Comparison of ENCODE assay signal across 1 cellular context in the genomic region with DNA sequence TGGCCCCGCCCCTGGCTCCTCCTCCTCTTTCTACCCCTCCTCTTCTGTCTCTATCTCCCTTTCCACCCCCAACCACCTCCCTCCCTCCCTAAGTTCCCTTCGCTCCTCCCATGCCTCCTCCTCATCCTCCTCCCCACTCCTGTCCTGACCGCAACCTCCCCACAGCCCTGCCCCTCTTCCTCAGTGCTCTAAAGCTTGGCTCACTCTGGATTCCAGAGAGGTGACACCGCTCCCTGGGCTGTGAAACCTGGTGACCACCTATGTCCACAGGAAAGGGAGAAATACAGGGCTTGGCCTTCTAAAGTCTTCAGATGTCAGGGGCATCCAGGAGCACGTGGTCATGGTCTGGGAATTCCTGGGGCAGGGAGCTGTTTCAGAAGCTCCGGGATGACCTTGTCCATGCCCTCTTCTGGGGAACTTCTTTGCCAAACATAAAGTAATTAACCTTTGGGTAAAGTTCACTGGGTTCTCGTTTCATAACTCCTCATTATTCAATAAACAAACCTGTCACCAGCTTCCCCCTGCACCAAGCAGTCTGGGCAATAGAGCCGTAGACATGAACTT.
A peak's percentile ranks its signal among the peaks of the same experiment; 100 is the strongest.
TF ChIP-seq lines count a peak whose summit lies in the region.

No MANE protein-coding gene starts in this region.

TF ChIP-seq in HepG2, 621 proteins besides CTCF, POLR2A, EP300 and RAD21 (continued from another document and continues in another):
- no peak for TF ChIP-seq CAMTA2 (CRISPR knock-in tag; IDR thresholded peaks at IDR 0.05; ENCODE audit: borderline replicate concordance)
- TF ChIP-seq RAD51 (IDR thresholded peaks at IDR 0.05; ENCODE audit: borderline replicate concordance) = peak; percentile 32; the same call in 1 of the 2 replicates
- no peak for TF ChIP-seq SRSF1 (optimal IDR thresholded peaks at IDR 0.05; ENCODE audit: low read depth, low read length)
- TF ChIP-seq, protein P1, sequence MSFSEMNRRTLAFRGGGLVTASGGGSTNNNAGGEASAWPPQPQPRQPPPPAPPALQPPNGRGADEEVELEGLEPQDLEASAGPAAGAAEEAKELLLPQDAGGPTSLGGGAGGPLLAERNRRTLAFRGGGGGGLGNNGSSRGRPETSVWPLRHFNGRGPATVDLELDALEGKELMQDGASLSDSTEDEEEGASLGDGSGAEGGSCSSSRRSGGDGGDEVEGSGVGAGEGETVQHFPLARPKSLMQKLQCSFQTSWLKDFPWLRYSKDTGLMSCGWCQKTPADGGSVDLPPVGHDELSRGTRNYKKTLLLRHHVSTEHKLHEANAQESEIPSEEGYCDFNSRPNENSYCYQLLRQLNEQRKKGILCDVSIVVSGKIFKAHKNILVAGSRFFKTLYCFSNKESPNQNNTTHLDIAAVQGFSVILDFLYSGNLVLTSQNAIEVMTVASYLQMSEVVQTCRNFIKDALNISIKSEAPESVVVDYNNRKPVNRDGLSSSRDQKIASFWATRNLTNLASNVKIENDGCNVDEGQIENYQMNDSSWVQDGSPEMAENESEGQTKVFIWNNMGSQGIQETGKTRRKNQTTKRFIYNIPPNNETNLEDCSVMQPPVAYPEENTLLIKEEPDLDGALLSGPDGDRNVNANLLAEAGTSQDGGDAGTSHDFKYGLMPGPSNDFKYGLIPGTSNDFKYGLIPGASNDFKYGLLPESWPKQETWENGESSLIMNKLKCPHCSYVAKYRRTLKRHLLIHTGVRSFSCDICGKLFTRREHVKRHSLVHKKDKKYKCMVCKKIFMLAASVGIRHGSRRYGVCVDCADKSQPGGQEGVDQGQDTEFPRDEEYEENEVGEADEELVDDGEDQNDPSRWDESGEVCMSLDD (CRISPR knock-in tag; IDR thresholded peaks at IDR 0.05; ENCODE audit: borderline replicate concordance) = no peak
- no peak for TF ChIP-seq ZNF761 (CRISPR knock-in tag; conservative IDR thresholded peaks at IDR 0.05)
- TF ChIP-seq, protein P2, sequence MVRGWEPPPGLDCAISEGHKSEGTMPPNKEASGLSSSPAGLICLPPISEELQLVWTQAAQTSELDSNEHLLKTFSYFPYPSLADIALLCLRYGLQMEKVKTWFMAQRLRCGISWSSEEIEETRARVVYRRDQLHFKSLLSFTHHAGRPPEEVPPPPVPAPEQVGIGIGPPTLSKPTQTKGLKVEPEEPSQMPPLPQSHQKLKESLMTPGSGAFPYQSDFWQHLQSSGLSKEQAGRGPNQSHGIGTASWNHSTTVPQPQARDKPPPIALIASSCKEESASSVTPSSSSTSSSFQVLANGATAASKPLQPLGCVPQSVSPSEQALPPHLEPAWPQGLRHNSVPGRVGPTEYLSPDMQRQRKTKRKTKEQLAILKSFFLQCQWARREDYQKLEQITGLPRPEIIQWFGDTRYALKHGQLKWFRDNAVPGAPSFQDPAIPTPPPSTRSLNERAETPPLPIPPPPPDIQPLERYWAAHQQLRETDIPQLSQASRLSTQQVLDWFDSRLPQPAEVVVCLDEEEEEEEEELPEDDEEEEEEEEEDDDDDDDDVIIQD (CRISPR knock-in tag; IDR thresholded peaks at IDR 0.05; ENCODE audit: low read depth) = no peak; the same call in 1 of the 2 replicates
- TF ChIP-seq ZNF451 (CRISPR knock-in tag; IDR thresholded peaks at IDR 0.05) = no peak
- TF ChIP-seq GFI1 (CRISPR knock-in tag; IDR thresholded peaks at IDR 0.05; ENCODE audit: borderline replicate concordance) = no peak
- no peak for TF ChIP-seq ASH2L (IDR thresholded peaks at IDR 0.05; ENCODE audit: insufficient read length, low read depth, low read length)
- TF ChIP-seq SRSF9 (IDR thresholded peaks at IDR 0.05; ENCODE audit: borderline replicate concordance, insufficient read depth, low read depth, low read length, poor library complexity, severe bottlenecking) = no peak
- TF ChIP-seq, protein P3, sequence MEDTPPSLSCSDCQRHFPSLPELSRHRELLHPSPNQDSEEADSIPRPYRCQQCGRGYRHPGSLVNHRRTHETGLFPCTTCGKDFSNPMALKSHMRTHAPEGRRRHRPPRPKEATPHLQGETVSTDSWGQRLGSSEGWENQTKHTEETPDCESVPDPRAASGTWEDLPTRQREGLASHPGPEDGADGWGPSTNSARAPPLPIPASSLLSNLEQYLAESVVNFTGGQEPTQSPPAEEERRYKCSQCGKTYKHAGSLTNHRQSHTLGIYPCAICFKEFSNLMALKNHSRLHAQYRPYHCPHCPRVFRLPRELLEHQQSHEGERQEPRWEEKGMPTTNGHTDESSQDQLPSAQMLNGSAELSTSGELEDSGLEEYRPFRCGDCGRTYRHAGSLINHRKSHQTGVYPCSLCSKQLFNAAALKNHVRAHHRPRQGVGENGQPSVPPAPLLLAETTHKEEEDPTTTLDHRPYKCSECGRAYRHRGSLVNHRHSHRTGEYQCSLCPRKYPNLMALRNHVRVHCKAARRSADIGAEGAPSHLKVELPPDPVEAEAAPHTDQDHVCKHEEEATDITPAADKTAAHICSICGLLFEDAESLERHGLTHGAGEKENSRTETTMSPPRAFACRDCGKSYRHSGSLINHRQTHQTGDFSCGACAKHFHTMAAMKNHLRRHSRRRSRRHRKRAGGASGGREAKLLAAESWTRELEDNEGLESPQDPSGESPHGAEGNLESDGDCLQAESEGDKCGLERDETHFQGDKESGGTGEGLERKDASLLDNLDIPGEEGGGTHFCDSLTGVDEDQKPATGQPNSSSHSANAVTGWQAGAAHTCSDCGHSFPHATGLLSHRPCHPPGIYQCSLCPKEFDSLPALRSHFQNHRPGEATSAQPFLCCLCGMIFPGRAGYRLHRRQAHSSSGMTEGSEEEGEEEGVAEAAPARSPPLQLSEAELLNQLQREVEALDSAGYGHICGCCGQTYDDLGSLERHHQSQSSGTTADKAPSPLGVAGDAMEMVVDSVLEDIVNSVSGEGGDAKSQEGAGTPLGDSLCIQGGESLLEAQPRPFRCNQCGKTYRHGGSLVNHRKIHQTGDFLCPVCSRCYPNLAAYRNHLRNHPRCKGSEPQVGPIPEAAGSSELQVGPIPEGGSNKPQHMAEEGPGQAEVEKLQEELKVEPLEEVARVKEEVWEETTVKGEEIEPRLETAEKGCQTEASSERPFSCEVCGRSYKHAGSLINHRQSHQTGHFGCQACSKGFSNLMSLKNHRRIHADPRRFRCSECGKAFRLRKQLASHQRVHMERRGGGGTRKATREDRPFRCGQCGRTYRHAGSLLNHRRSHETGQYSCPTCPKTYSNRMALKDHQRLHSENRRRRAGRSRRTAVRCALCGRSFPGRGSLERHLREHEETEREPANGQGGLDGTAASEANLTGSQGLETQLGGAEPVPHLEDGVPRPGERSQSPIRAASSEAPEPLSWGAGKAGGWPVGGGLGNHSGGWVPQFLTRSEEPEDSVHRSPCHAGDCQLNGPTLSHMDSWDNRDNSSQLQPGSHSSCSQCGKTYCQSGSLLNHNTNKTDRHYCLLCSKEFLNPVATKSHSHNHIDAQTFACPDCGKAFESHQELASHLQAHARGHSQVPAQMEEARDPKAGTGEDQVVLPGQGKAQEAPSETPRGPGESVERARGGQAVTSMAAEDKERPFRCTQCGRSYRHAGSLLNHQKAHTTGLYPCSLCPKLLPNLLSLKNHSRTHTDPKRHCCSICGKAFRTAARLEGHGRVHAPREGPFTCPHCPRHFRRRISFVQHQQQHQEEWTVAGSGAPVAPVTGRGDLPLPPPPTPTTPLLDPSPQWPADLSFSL (CRISPR knock-in tag; IDR thresholded peaks at IDR 0.05) = no peak
- TF ChIP-seq, protein P4, sequence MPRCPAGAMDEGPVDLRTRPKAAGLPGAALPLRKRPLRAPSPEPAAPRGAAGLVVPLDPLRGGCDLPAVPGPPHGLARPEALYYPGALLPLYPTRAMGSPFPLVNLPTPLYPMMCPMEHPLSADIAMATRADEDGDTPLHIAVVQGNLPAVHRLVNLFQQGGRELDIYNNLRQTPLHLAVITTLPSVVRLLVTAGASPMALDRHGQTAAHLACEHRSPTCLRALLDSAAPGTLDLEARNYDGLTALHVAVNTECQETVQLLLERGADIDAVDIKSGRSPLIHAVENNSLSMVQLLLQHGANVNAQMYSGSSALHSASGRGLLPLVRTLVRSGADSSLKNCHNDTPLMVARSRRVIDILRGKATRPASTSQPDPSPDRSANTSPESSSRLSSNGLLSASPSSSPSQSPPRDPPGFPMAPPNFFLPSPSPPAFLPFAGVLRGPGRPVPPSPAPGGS (CRISPR knock-in tag; IDR thresholded peaks at IDR 0.05) = no peak
- no peak for TF ChIP-seq SYNCRIP (IDR thresholded peaks at IDR 0.05; ENCODE audit: insufficient read depth, low read depth, low read length)
- TF ChIP-seq NR2F2 (IDR thresholded peaks at IDR 0.05; ENCODE audit: borderline replicate concordance, low read depth) = peak; percentile 80
- peak; percentile 29; the same call in 1 of the 2 replicates for TF ChIP-seq ZNF709 (CRISPR knock-in tag; IDR thresholded peaks at IDR 0.05)
- TF ChIP-seq, protein P5, sequence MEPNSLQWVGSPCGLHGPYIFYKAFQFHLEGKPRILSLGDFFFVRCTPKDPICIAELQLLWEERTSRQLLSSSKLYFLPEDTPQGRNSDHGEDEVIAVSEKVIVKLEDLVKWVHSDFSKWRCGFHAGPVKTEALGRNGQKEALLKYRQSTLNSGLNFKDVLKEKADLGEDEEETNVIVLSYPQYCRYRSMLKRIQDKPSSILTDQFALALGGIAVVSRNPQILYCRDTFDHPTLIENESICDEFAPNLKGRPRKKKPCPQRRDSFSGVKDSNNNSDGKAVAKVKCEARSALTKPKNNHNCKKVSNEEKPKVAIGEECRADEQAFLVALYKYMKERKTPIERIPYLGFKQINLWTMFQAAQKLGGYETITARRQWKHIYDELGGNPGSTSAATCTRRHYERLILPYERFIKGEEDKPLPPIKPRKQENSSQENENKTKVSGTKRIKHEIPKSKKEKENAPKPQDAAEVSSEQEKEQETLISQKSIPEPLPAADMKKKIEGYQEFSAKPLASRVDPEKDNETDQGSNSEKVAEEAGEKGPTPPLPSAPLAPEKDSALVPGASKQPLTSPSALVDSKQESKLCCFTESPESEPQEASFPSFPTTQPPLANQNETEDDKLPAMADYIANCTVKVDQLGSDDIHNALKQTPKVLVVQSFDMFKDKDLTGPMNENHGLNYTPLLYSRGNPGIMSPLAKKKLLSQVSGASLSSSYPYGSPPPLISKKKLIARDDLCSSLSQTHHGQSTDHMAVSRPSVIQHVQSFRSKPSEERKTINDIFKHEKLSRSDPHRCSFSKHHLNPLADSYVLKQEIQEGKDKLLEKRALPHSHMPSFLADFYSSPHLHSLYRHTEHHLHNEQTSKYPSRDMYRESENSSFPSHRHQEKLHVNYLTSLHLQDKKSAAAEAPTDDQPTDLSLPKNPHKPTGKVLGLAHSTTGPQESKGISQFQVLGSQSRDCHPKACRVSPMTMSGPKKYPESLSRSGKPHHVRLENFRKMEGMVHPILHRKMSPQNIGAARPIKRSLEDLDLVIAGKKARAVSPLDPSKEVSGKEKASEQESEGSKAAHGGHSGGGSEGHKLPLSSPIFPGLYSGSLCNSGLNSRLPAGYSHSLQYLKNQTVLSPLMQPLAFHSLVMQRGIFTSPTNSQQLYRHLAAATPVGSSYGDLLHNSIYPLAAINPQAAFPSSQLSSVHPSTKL (CRISPR knock-in tag; IDR thresholded peaks at IDR 0.05) = peak; percentile 90
- no peak for TF ChIP-seq ARNT (IDR thresholded peaks at IDR 0.05)
- no peak for TF ChIP-seq JARID2 (CRISPR knock-in tag; IDR thresholded peaks at IDR 0.05; ENCODE audit: insufficient replicate concordance)
- no peak for TF ChIP-seq ZSCAN12 (CRISPR knock-in tag; IDR thresholded peaks at IDR 0.05)
- TF ChIP-seq NBN (conservative IDR thresholded peaks at IDR 0.05) = no peak
- TF ChIP-seq ELF3 (CRISPR knock-in tag; IDR thresholded peaks at IDR 0.05) = 0 out of 2 replicates have a peak, but pooled peaks have one; percentile 49
- TF ChIP-seq PLRG1 (conservative IDR thresholded peaks at IDR 0.05) = no peak
- TF ChIP-seq, protein P6, sequence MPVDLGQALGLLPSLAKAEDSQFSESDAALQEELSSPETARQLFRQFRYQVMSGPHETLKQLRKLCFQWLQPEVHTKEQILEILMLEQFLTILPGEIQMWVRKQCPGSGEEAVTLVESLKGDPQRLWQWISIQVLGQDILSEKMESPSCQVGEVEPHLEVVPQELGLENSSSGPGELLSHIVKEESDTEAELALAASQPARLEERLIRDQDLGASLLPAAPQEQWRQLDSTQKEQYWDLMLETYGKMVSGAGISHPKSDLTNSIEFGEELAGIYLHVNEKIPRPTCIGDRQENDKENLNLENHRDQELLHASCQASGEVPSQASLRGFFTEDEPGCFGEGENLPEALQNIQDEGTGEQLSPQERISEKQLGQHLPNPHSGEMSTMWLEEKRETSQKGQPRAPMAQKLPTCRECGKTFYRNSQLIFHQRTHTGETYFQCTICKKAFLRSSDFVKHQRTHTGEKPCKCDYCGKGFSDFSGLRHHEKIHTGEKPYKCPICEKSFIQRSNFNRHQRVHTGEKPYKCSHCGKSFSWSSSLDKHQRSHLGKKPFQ (CRISPR knock-in tag; IDR thresholded peaks at IDR 0.05; ENCODE audit: insufficient replicate concordance) = no peak
- no peak for TF ChIP-seq YEATS2 (CRISPR knock-in tag; IDR thresholded peaks at IDR 0.05; ENCODE audit: borderline replicate concordance)
- TF ChIP-seq, protein P7, sequence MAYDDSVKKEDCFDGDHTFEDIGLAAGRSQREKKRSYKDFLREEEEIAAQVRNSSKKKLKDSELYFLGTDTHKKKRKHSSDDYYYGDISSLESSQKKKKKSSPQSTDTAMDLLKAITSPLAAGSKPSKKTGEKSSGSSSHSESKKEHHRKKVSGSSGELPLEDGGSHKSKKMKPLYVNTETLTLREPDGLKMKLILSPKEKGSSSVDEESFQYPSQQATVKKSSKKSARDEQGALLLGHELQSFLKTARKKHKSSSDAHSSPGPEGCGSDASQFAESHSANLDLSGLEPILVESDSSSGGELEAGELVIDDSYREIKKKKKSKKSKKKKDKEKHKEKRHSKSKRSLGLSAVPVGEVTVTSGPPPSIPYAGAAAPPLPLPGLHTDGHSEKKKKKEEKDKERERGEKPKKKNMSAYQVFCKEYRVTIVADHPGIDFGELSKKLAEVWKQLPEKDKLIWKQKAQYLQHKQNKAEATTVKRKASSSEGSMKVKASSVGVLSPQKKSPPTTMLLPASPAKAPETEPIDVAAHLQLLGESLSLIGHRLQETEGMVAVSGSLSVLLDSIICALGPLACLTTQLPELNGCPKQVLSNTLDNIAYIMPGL (CRISPR knock-in tag; IDR thresholded peaks at IDR 0.05; ENCODE audit: borderline replicate concordance in 1 of 2, low read depth in 1 of 2) = no peak
- TF ChIP-seq FOXA1 (IDR thresholded peaks at IDR 0.05) = no peak
- peak; percentile 10; the same call in 1 of the 2 replicates for TF ChIP-seq FOXA1 (CRISPR knock-in tag; IDR thresholded peaks at IDR 0.05)
- TF ChIP-seq, protein P8, sequence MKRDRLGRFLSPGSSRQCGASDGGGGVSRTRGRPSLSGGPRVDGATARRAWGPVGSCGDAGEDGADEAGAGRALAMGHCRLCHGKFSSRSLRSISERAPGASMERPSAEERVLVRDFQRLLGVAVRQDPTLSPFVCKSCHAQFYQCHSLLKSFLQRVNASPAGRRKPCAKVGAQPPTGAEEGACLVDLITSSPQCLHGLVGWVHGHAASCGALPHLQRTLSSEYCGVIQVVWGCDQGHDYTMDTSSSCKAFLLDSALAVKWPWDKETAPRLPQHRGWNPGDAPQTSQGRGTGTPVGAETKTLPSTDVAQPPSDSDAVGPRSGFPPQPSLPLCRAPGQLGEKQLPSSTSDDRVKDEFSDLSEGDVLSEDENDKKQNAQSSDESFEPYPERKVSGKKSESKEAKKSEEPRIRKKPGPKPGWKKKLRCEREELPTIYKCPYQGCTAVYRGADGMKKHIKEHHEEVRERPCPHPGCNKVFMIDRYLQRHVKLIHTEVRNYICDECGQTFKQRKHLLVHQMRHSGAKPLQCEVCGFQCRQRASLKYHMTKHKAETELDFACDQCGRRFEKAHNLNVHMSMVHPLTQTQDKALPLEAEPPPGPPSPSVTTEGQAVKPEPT (CRISPR knock-in tag; IDR thresholded peaks at IDR 0.05; ENCODE audit: low read depth) = no peak
- peak; percentile 66; the same call in 1 of the 2 replicates for TF ChIP-seq RXRA (CRISPR knock-in tag; IDR thresholded peaks at IDR 0.05)
- TF ChIP-seq ZNF781 (CRISPR knock-in tag; IDR thresholded peaks at IDR 0.05; ENCODE audit: borderline replicate concordance, not compliant biosample characterization) = no peak
- TF ChIP-seq SALL1 (CRISPR knock-in tag; IDR thresholded peaks at IDR 0.05) = peak; percentile 86
- no peak for TF ChIP-seq ZNF839 (CRISPR knock-in tag; IDR thresholded peaks at IDR 0.05; ENCODE audit: borderline replicate concordance)
- no peak; the same call in 1 of the 2 replicates for TF ChIP-seq ZNF563 (CRISPR knock-in tag; IDR thresholded peaks at IDR 0.05)
- TF ChIP-seq ZBTB7B (CRISPR knock-in tag; IDR thresholded peaks at IDR 0.05) = no peak
